ENCODE assay signal across 12 cellular contexts in the genomic region with DNA sequence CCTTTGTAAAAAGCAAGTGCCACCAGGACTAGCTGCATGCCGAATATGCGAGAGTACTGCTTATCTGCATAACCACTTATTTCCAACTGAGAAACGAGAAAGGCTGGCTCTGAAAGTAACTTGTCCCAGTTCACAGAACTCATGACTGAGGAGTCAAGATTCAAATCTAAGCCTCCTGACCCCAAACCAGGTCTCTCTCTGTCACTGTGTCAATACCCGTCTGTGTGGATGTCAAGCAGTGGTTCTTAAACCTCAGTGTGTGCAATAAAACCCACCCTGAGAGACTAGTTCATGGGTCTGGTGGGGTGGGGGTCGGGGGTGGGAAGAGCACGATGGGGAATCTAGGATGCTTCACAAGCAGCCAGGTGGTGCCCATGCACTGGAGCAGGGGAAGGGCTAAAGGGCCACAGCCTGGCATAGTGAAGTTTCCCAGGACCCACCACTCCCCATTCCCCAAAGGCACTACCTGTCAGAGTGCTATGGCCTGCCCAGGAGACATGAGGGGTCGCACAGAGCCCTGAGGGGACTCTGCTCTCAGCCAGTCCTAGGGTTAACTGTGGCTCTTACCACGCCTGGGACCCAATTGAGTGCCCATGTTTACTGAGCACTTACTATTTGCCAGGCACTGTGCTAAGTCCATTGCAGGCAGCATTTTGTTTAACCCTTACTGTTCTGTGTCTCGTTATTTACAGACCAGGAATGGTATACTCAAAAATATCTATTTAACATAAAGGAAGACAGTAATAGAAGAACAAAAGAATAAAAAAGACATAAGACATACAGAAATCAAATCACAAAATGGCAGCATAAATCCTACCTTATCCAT. TPM values are rescaled to one million over a fixed set of nuclear protein-coding genes. Genes with fewer than 3 reads are reported as not detected.
DNase-seq lines count a peak whose midpoint lies in the region; ATAC-seq, FAIRE-seq and TF ChIP-seq lines count a peak whose summit lies in the region.
"Had no signal": no experiment of that assay in that cellular context is flagged by ENCODE, and none has a peak within 500 bp of the region (broad histone marks: within the 10 kb centered on the region; RNA-seq: fewer than 3 reads in every experiment).

No MANE protein-coding gene starts in this region.

- H3K9ac ChIP-seq in PC-3 (ENCODE audit: low read length), result no peak overlapping the region

- no peak overlapping the region for H2AFZ ChIP-seq in PC-9
- no peak overlapping the region for H2AFZ ChIP-seq in PC-3 (ENCODE audit: low read length)

- H3K4me3 ChIP-seq in PC-9 (no peak overlapping the region), gastrocnemius medialis (no peak overlapping the region), PC-3 (ENCODE audit: low read length) (no peak overlapping the region)

- H3K4me3 Mint-ChIP-seq in effector memory CD8-positive, alpha-beta T cell, result peak overlapping the region; percentile 54 to 61

- POLR2A ChIA-PET in PC-9 (lab: Charles Lee; ENCODE audit: unreplicated experiment), result no interaction called here
- POLR2A ChIA-PET in PC-3 (lab: Charles Lee; ENCODE audit: unreplicated experiment), result no interaction called here

- H3K9me2 ChIP-seq in PC-9 (ENCODE audit: insufficient read depth) (no peaks in the 10 kb centered on the region), PC-3 (replicated peaks; ENCODE audit: low read length) (no peaks in the 10 kb centered on the region)

- H3K4me1 ChIP-seq in PC-9 (replicated peaks; ENCODE audit: insufficient read depth) (peaks cover 82% of the 10 kb centered on the region), gastrocnemius medialis (peaks cover 93 to 100% of the 10 kb centered on the region in 2 donors), PC-3 (ENCODE audit: insufficient read depth, low read length) (peaks cover 69% of the 10 kb centered on the region)

- H3K79me2 ChIP-seq in PC-9 (ENCODE audit: low read depth) (peaks cover 100% of the 10 kb centered on the region), PC-3 (ENCODE audit: low read length) (peaks cover 100% of the 10 kb centered on the region)

- TF ChIP-seq CTCF in PC-9 (conservative IDR thresholded peaks at IDR 0.05), result no peak
- TF ChIP-seq CTCF in gastrocnemius medialis (IDR thresholded peaks at IDR 0.05 in 4 of 5, conservative IDR thresholded peaks at IDR 0.05 in 1 of 5), result no peak
- no peak for TF ChIP-seq CTCF in PC-3 (conservative IDR thresholded peaks at IDR 0.05; ENCODE audit: low read depth, low read length)

- H3K4me2 ChIP-seq in PC-9 (peak overlapping the region; percentile 23; the same call in 1 of the 2 replicates), PC-3 (ENCODE audit: low read length) (no peak overlapping the region)

- no peaks in the 10 kb centered on the region for H3K9me3 Mint-ChIP-seq in effector memory CD8-positive, alpha-beta T cell

- peak overlapping the region; percentile 90 to 95 for H3K27ac Mint-ChIP-seq in effector memory CD8-positive, alpha-beta T cell

- BruUV-seq in PC-9 (replicated peaks; lab: Mats Ljungman, UMichigan) (no TSS peak), PC-3 (replicated peaks; lab: Mats Ljungman, UMichigan) (no TSS peak)

- H3K36me3 ChIP-seq in PC-9 (ENCODE audit: low read depth) (no peaks in the 10 kb centered on the region), gastrocnemius medialis (no peaks in the 10 kb centered on the region), PC-3 (ENCODE audit: low read depth, low read length) (peaks cover 3% of the 10 kb centered on the region; the same call in 1 of the 2 replicates)

- intact Hi-C loops in PC-9 (cut with micrococcal nuclease; ENCODE audit: unreplicated experiment), result no loop called here
- intact Hi-C loops in gastrocnemius medialis (cut with DNase I; ENCODE audit: low total_unique reads), result no loop called here
- intact Hi-C loops in PC-3 (cut with micrococcal nuclease), result no loop called here

- no peaks in the 10 kb centered on the region for H3K9me3 ChIP-seq in PC-9 (ENCODE audit: insufficient read depth, low read depth)
- no peaks in the 10 kb centered on the region for H3K9me3 ChIP-seq in gastrocnemius medialis
- H3K9me3 ChIP-seq in PC-3 (ENCODE audit: low read length), result no peaks in the 10 kb centered on the region

- H3F3A ChIP-seq in PC-9 (ENCODE audit: insufficient read depth, low read depth) (peaks cover 55% of the 10 kb centered on the region), PC-3 (ENCODE audit: low read length, unreplicated experiment) (peaks cover 1% of the 10 kb centered on the region)

- in situ Hi-C loops in gastrocnemius medialis (cut with MboI; ENCODE audit: low sequenced_read_pairs in 4 of 4), result loop anchor here in 1 of 4 donors (10.0 kb wide), 1 partner anchor 47 kb away; no protein-coding TSS in a partner anchor

- peaks cover 32% of the 10 kb centered on the region for H3K36me3 Mint-ChIP-seq in effector memory CD8-positive, alpha-beta T cell (ENCODE audit: insufficient read depth)

- DNase-seq in GM12892 (ENCODE audit: insufficient read length) (no peak), PC-9 (no peak), gastrocnemius medialis (no peak), PC-3 (no peak), putamen (ENCODE audit: low spot score) (no peak), cerebellar nuclear complex (lab: John Stamatoyannopoulos, UW) (no peak), AG20443 (ENCODE audit: low spot score) (no peak)
- no peak for DNase-seq in effector memory CD8-positive, alpha-beta T cell
- DNase-seq: foreskin keratinocyte, NCI-H748 treated with DMSO at 0.1 percent for 48 hours had no signal

- no peak for TF ChIP-seq POLR2A in GM12892 (IDR thresholded peaks at IDR 0.05; ENCODE audit: low read depth, low read length)
- no peak for TF ChIP-seq POLR2A in gastrocnemius medialis (IDR thresholded peaks at IDR 0.05)

- H3K27ac ChIP-seq in PC-9 (peak overlapping the region; percentile 90; the same call in 1 of the 2 replicates), gastrocnemius medialis (peak overlapping the region; percentile 71 to 85 (median 80)), PC-3 (ENCODE audit: low read length) (no peak overlapping the region)
- H3K27ac ChIP-seq: foreskin keratinocyte had no signal

- no peak for ATAC-seq in effector memory CD8-positive, alpha-beta T cell (replicated peaks)
- ATAC-seq in gastrocnemius medialis (no peak), PC-3 (no peak)
- ATAC-seq: foreskin keratinocyte had no signal

- peak; percentile 54 for FAIRE-seq in GM12892 (lab: Jason Lieb, UNC)
- FAIRE-seq: astrocyte, TTC549 had no signal

- H4K20me1 ChIP-seq in PC-9 (ENCODE audit: insufficient read depth), result peaks cover 20% of the 10 kb centered on the region
- H4K20me1 ChIP-seq in PC-3 (ENCODE audit: low read length), result peaks cover 71% of the 10 kb centered on the region

- H3K4me1 Mint-ChIP-seq in effector memory CD8-positive, alpha-beta T cell (ENCODE audit: low read depth in 2 of 2), result peaks cover 88% of the 10 kb centered on the region in 2 donors

- no peaks in the 10 kb centered on the region for H3K27me3 ChIP-seq in PC-9 (ENCODE audit: insufficient read depth, low read depth)
- no peaks in the 10 kb centered on the region for H3K27me3 ChIP-seq in gastrocnemius medialis
- H3K27me3 ChIP-seq in PC-3 (ENCODE audit: low read length), result no peaks in the 10 kb centered on the region
- H3K27me3 ChIP-seq: foreskin keratinocyte had no signal

- H3K27me3 Mint-ChIP-seq in effector memory CD8-positive, alpha-beta T cell, result no peaks in the 10 kb centered on the region

- CTCF ChIA-PET in PC-9 (lab: Charles Lee), result no interaction called here
- CTCF ChIA-PET in PC-3 (lab: Charles Lee), result no interaction called here

RNA-seq across cellular contexts. Expression of gene PNMA1, which starts 33.4 kb away (rescaled TPM):
- polyA plus RNA-seq in GM12892 (2012; ENCODE audit: missing spikeins), result 13.3 TPM
- total RNA-seq in PC-9 (2021) (13.6 and 16.8 TPM in 2 replicates), gastrocnemius medialis (10 to 100 TPM in 1 of 4 donors, 1 to 10 TPM in 3; 7.6 to 18.5 (median 8.8) TPM), PC-3 (2014; rRNA removed) (30.8 and 36.7 TPM in 2 replicates)
